In genomic region chr7:99126921-99127553, GRCh38 we compare ENCODE assay signal across 11 cellular contexts. TPM values are rescaled to one million over a fixed set of nuclear protein-coding genes. Genes with fewer than 3 reads are reported as not detected.
DNase-seq lines count a peak whose midpoint lies in the region; ATAC-seq and TF ChIP-seq lines count a peak whose summit lies in the region.
"Had no signal": no experiment of that assay in that cellular context is flagged by ENCODE, and none has a peak within 500 bp of the region (broad histone marks: within the 10 kb centered on the region; RNA-seq: fewer than 3 reads in every experiment).

No MANE protein-coding gene starts in this region.

- TF ChIP-seq POLR2A in esophagus muscularis mucosa (IDR thresholded peaks at IDR 0.05; ENCODE audit: low read depth): no peak

- no peaks in the 10 kb centered on the region for H3K9me3 ChIP-seq in PC-9 (ENCODE audit: insufficient read depth, low read depth)
- H3K9me3 ChIP-seq in esophagus muscularis mucosa: no peaks in the 10 kb centered on the region
- H3K9me3 ChIP-seq in osteoblast (ENCODE audit: low read depth, low read length): no peaks in the 10 kb centered on the region
- H3K9me3 ChIP-seq: colonic mucosa had no signal

- DNase-seq in ELF-1 (ENCODE audit: low read depth, low spot score) (peak; percentile 53), PC-9 (peak in 1 of 2 experiments; percentile 37), esophagus muscularis mucosa (ENCODE audit: extremely low spot score) (no peak), osteoblast (ENCODE audit: insufficient read length, low spot score, missing footprints) (peak; percentile 32), LoVo (ENCODE audit: low spot score) (no peak), NCI-H524 (lab: John Stamatoyannopoulos, UW) (no peak)
- no peak for DNase-seq in stimulated activated CD4-positive, alpha-beta T cell treated with anti-CD3 and anti-CD28 coated beads, Interleukin-2, amount 100 ng/mL, for 48 hours
- DNase-seq: colonic mucosa; NCI-H146; stimulated activated CD4-positive, alpha-beta T cell treated with anti-CD3 and anti-CD28 coated beads, Interleukin-4, amount 100 ng/mL, for 1 hour had no signal

- no peak for ATAC-seq in GM21717 (IDR thresholded peaks at IDR 0.05; ENCODE audit: unreplicated experiment)

- no peaks in the 10 kb centered on the region for H3K36me3 ChIP-seq in PC-9 (ENCODE audit: low read depth)
- no peaks in the 10 kb centered on the region for H3K36me3 ChIP-seq in esophagus muscularis mucosa
- no peaks in the 10 kb centered on the region for H3K36me3 ChIP-seq in osteoblast (ENCODE audit: insufficient read depth, low read length)
- H3K36me3 ChIP-seq: colonic mucosa had no signal

- H4K20me1 ChIP-seq in PC-9 (ENCODE audit: insufficient read depth) (peaks cover 36% of the 10 kb centered on the region), osteoblast (ENCODE audit: insufficient read depth, low read length) (peaks cover 63% of the 10 kb centered on the region)

- no TSS peak for BruUV-seq in PC-9 (replicated peaks; lab: Mats Ljungman, UMichigan)

- H3K27me3 ChIP-seq in PC-9 (ENCODE audit: insufficient read depth, low read depth) (no peaks in the 10 kb centered on the region), esophagus muscularis mucosa (no peaks in the 10 kb centered on the region), osteoblast (ENCODE audit: insufficient read depth, low read length) (no peaks in the 10 kb centered on the region)
- H3K27me3 ChIP-seq: colonic mucosa had no signal

- no peak overlapping the region for H2AFZ ChIP-seq in PC-9
- H2AFZ ChIP-seq in osteoblast (ENCODE audit: low read length): no peak overlapping the region

- H3K4me3 ChIP-seq in PC-9 (no peak overlapping the region), esophagus muscularis mucosa (no peak overlapping the region), osteoblast (ENCODE audit: insufficient read depth, low read length) (no peak overlapping the region)
- H3K4me3 ChIP-seq: colonic mucosa had no signal

- H3K4me1 ChIP-seq in PC-9 (replicated peaks; ENCODE audit: insufficient read depth) (peaks cover 85% of the 10 kb centered on the region), esophagus muscularis mucosa (peaks cover 24 to 90% (median 80%) of the 10 kb centered on the region in 4 donors), osteoblast (ENCODE audit: insufficient read depth, low read length) (peaks cover 45% of the 10 kb centered on the region)

- TF ChIP-seq EP300 in esophagus muscularis mucosa (IDR thresholded peaks at IDR 0.05): no peak

- H3K79me2 ChIP-seq in PC-9 (ENCODE audit: low read depth) (peaks cover 100% of the 10 kb centered on the region), osteoblast (ENCODE audit: insufficient read depth, low read length) (peaks cover 94% of the 10 kb centered on the region)

- CTCF ChIA-PET in PC-9 (lab: Charles Lee): interaction anchor here (0.6 kb wide), 1 partner anchor 74 kb away, joined by 3 read pairs; no protein-coding TSS in a partner anchor

- POLR2A ChIA-PET in PC-9 (lab: Charles Lee; ENCODE audit: unreplicated experiment): interaction anchor here (0.6 to 0.7 kb wide), 2 partner anchors 15 to 16 kb away, joined by 3 to 15 read pairs; no protein-coding TSS in a partner anchor

- intact Hi-C loops in PC-9 (cut with micrococcal nuclease; ENCODE audit: unreplicated experiment): loop anchor here (5.0 kb wide), 1 partner anchor 185 kb away; no protein-coding TSS in a partner anchor
- intact Hi-C loops in esophagus muscularis mucosa (cut with DNase I): no loop called here

- H3K4me2 ChIP-seq in PC-9 (no peak overlapping the region), osteoblast (ENCODE audit: insufficient read depth, low read length) (peak overlapping the region; percentile 62)

- WGBS in esophagus muscularis mucosa: 58% methylated on average over 14 of the region's 14 CpGs

- peak overlapping the region; percentile 50 for H3K27ac ChIP-seq in PC-9
- peak overlapping the region; percentile 12 to 60 (median 46) for H3K27ac ChIP-seq in esophagus muscularis mucosa (replicated peaks in 1 of 4)
- peak overlapping the region; percentile 63 for H3K27ac ChIP-seq in osteoblast (ENCODE audit: low read depth, low read length)
- H3K27ac ChIP-seq: colonic mucosa had no signal

- TF ChIP-seq CTCF in PC-9 (conservative IDR thresholded peaks at IDR 0.05) (no peak), esophagus muscularis mucosa (IDR thresholded peaks at IDR 0.05) (no peak), osteoblast (IDR thresholded peaks at IDR 0.05; ENCODE audit: extremely low read depth, low read depth, low read length) (no peak)

- peaks cover 65% of the 10 kb centered on the region for H3F3A ChIP-seq in PC-9 (ENCODE audit: insufficient read depth, low read depth)

- H3K9me2 ChIP-seq in PC-9 (ENCODE audit: insufficient read depth): no peaks in the 10 kb centered on the region

RNA-seq across cellular contexts. Expression of gene SMURF1, which starts 16.9 kb away (rescaled TPM):
- total RNA-seq in PC-9 (2021) (53.2 and 63.9 TPM in 2 replicates), esophagus muscularis mucosa (10 to 100 TPM; 19.1 to 27.4 (median 23.9) TPM), osteoblast (20.6 and 23.5 TPM in 2 replicates)

Comparison
In these comparisons a context has a peak if more than half of its experiments do, and no peak if none do; other contexts are left out.
1. DNase-seq: peak in ELF-1 (single experiment) and osteoblast (single experiment); none in esophagus muscularis mucosa (single experiment), LoVo (single experiment), stimulated activated CD4-positive, alpha-beta T cell treated with anti-CD3 and anti-CD28 coated beads, Interleukin-2, amount 100 ng/mL, for 48 hours (0 of 2) and NCI-H524 (0 of 2).
2. Peak in every context shown above with its lines, with median percentiles within 50 percentile points of each other: H3K27ac ChIP-seq.